In the genomic region with DNA sequence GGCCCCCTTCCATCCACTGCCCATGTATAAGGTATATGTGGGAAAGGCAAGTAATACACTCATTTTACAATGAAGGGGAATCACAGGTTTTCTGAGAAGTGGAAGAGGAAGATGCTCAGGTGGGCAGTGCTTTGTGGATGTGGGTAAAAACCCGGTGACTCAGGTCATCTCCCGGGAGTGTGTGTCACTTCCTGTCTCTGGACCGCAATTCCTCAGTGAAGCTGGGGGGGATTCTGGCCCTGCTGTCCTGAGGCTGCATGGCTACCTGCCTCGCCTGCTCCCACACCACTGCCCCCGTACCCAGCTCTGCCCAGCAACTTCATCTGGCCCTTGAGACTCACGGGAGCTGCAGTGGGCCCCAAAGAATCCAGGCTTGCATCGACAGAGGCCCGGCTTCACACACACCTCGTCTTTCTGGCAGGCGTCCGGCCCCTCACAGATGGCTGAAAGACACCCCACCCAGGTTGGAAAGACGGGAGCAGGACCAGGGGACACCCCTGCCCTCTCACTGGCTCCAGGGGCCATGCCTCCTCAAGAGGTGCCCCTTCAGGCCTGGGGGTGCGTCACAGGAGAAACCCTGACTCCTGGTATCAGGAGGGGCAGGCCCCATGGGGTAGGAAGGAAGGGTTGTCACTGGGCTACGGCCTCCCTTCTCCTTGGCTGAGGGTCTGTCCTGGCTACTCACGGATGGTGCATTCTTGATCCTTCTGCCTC, we compare ENCODE assay signal across 9 cellular contexts. TPM values are rescaled to one million over a fixed set of nuclear protein-coding genes. Genes with fewer than 3 reads are reported as not detected.
A peak's percentile ranks its signal among the peaks of the same experiment; 100 is the strongest.
DNase-seq lines count a peak whose midpoint lies in the region; ATAC-seq, FAIRE-seq and TF ChIP-seq lines count a peak whose summit lies in the region.
"Had no signal": no experiment of that assay in that cellular context is flagged by ENCODE, and none has a peak within 500 bp of the region (broad histone marks: within the 10 kb centered on the region; RNA-seq: fewer than 3 reads in every experiment).

No MANE protein-coding gene starts in this region.

- no peak for DNase-seq in GM12891 (ENCODE audit: insufficient read length, low spot score)
- DNase-seq in Panc1 (ENCODE audit: low read depth, low spot score): no peak
- DNase-seq in effector CD8-positive, alpha-beta T cell (lab: John Stamatoyannopoulos, UW): no peak
- no peak for DNase-seq in LoVo (ENCODE audit: low spot score)
- DNase-seq in head of caudate nucleus: no peak
- no peak for DNase-seq in AML-193 (lab: John Stamatoyannopoulos, UW)

- H2AFZ ChIP-seq in parathyroid adenoma: no peak overlapping the region

- H3K36me3 ChIP-seq in Panc1 (ENCODE audit: control insufficient read depth, insufficient read depth, low read length): no peaks in the 10 kb centered on the region
- H3K36me3 ChIP-seq in duodenal mucosa (ENCODE audit: control insufficient read depth in 1 of 2, insufficient read depth in 2 of 2, low read length in 2 of 2): peaks cover 3 to 11% of the 10 kb centered on the region in 2 donors
- no peaks in the 10 kb centered on the region for H3K36me3 ChIP-seq in parathyroid adenoma (ENCODE audit: control insufficient read depth, insufficient read depth, low read length)

- no peaks in the 10 kb centered on the region for H3K27me3 ChIP-seq in Panc1 (ENCODE audit: control insufficient read depth, insufficient read depth, low read length)
- no peaks in the 10 kb centered on the region for H3K27me3 ChIP-seq in duodenal mucosa (ENCODE audit: control insufficient read depth in 1 of 2, insufficient read depth in 2 of 2, low read length in 2 of 2)
- no peaks in the 10 kb centered on the region for H3K27me3 ChIP-seq in parathyroid adenoma (ENCODE audit: control insufficient read depth, insufficient read depth, low read length)
- H3K27me3 ChIP-seq: SJSA1 had no signal

- in situ Hi-C loops in Panc1 (cut with HindIII; ENCODE audit: low pct_unique_long_range_greater_than_20kb, low sequenced_read_pairs): no loop called here

- FAIRE-seq in GM12891 (lab: Jason Lieb, UNC): peak; percentile 87

- intact Hi-C loops in Panc1 (cut with micrococcal nuclease; ENCODE audit: unreplicated experiment): no loop called here
- intact Hi-C loops in head of caudate nucleus (cut with DNase I): loop anchor here (5.0 kb wide), 1 partner anchor 67 kb away; no protein-coding TSS in a partner anchor

- ATAC-seq in Panc1: no peak

- POLR2A ChIA-PET in Panc1 (lab: Charles Lee): no interaction called here

- CTCF ChIA-PET in Panc1 (lab: Charles Lee): no interaction called here

- H3K4me3 ChIP-seq in Panc1 (ENCODE audit: low read depth in 2 of 2, low read length in 2 of 2) (no peak overlapping the region), duodenal mucosa (ENCODE audit: low read depth in 1 of 2, low read length in 2 of 2) (peak overlapping the region; percentile 43 to 62), parathyroid adenoma (ENCODE audit: low read depth, low read length) (peak overlapping the region; percentile 51)
- H3K4me3 ChIP-seq: SJSA1 had no signal

- peak overlapping the region; percentile 23 for H3K4me2 ChIP-seq in parathyroid adenoma (ENCODE audit: low read length)

- no peak; the same call in 1 of the 2 replicates for TF ChIP-seq POLR2A in GM12891 (IDR thresholded peaks at IDR 0.05; ENCODE audit: low read depth, low read length)

- no peaks in the 10 kb centered on the region for H3K79me2 ChIP-seq in parathyroid adenoma

- no peak for TF ChIP-seq CTCF in Panc1 (IDR thresholded peaks at IDR 0.05)
- TF ChIP-seq CTCF in parathyroid adenoma (IDR thresholded peaks at IDR 0.05): no peak

- H3K4me1 ChIP-seq in Panc1 (ENCODE audit: control insufficient read depth, insufficient read depth, low read length) (peaks cover 14% of the 10 kb centered on the region), duodenal mucosa (ENCODE audit: control insufficient read depth in 1 of 2, insufficient read depth in 2 of 2, low read length in 2 of 2) (peaks cover 21 to 43% of the 10 kb centered on the region in 2 donors), parathyroid adenoma (peaks cover 13% of the 10 kb centered on the region)

- peak overlapping the region; percentile 19 to 57 for H3K9ac ChIP-seq in duodenal mucosa (ENCODE audit: low read depth in 1 of 2, low read length in 2 of 2)
- H3K9ac ChIP-seq in parathyroid adenoma: no peak overlapping the region

- H3K27ac ChIP-seq in Panc1 (ENCODE audit: low read length) (peak overlapping the region; percentile 3; the same call in 1 of the 2 replicates), duodenal mucosa (ENCODE audit: low read depth, low read length) (peak overlapping the region; percentile 23), parathyroid adenoma (peak overlapping the region; percentile 54)
- H3K27ac ChIP-seq: SJSA1 had no signal

- H3K9me3 ChIP-seq in Panc1 (ENCODE audit: control insufficient read depth, insufficient read depth, low read depth, low read length): no peaks in the 10 kb centered on the region
- no peaks in the 10 kb centered on the region for H3K9me3 ChIP-seq in duodenal mucosa (ENCODE audit: control insufficient read depth in 1 of 2, low read length in 2 of 2)
- no peaks in the 10 kb centered on the region for H3K9me3 ChIP-seq in parathyroid adenoma (ENCODE audit: control insufficient read depth, low read length)

- BruUV-seq in Panc1 (replicated peaks; lab: Mats Ljungman, UMichigan): no TSS peak

TF ChIP-seq in GM12891, 5 proteins besides CTCF, POLR2A, EP300 and RAD21:
- TF ChIP-seq PAX5 (IDR thresholded peaks at IDR 0.05; ENCODE audit: insufficient read depth, low read length, severe bottlenecking): no peak
- peak; percentile 32; the same call in 1 of the 2 replicates for TF ChIP-seq TAF1 (IDR thresholded peaks at IDR 0.05; ENCODE audit: low read depth, low read length)
- TF ChIP-seq POU2F2 (IDR thresholded peaks at IDR 0.05; ENCODE audit: low read depth, low read length): no peak
- TF ChIP-seq SPI1 (IDR thresholded peaks at IDR 0.05; ENCODE audit: low read depth, low read length): peak; percentile 74
- TF ChIP-seq POLR2AphosphoS5 (IDR thresholded peaks at IDR 0.05; ENCODE audit: low read depth, low read length): no peak

RNA-seq across cellular contexts. Expression of a gene that starts 0.9 kb away (rescaled TPM):
- polyA plus RNA-seq in GM12891 (2012; ENCODE audit: low read depth, missing spikeins): 1.5 TPM
- total RNA-seq in Panc1 (2021; ENCODE audit: unreplicated experiment): 6.6 TPM
- 6.0 TPM for polyA plus RNA-seq in Panc1 (2012; ENCODE audit: insufficient read length)

RNA-seq across cellular contexts. Expression of a gene that starts 5.0 kb away (rescaled TPM):
- polyA plus RNA-seq in GM12891 (2012; ENCODE audit: low read depth, missing spikeins): 2.0 TPM
- 20.8 TPM for total RNA-seq in Panc1 (2021; ENCODE audit: unreplicated experiment)
- polyA plus RNA-seq in Panc1 (2012; ENCODE audit: insufficient read length): 25.5 TPM

RNA-seq across cellular contexts. Expression of a gene that starts 16.0 kb away (rescaled TPM):
- 2.8 TPM for polyA plus RNA-seq in GM12891 (2012; ENCODE audit: low read depth, missing spikeins)
- total RNA-seq in Panc1 (2021; ENCODE audit: unreplicated experiment): 23.3 TPM
- 28.9 TPM for polyA plus RNA-seq in Panc1 (2012; ENCODE audit: insufficient read length)

RNA-seq across cellular contexts. Expression of a gene that starts 40.0 kb away (rescaled TPM):
- polyA plus RNA-seq in GM12891 (2012; ENCODE audit: low read depth, missing spikeins): 135 TPM
- 296 TPM for total RNA-seq in Panc1 (2021; ENCODE audit: unreplicated experiment)
- 473 TPM for polyA plus RNA-seq in Panc1 (2012; ENCODE audit: insufficient read length)

Comparison
In these comparisons a context has a peak if more than half of its experiments do, and no peak if none do; other contexts are left out.
1. H3K27ac ChIP-seq: peak in every context shown above with its lines; median percentile 54 in parathyroid adenoma; 23 in duodenal mucosa; 3 in Panc1.
2. H3K4me3 ChIP-seq: peak in duodenal mucosa (2 of 2) and parathyroid adenoma (single experiment); none in Panc1 (0 of 2).